In the genomic region with DNA sequence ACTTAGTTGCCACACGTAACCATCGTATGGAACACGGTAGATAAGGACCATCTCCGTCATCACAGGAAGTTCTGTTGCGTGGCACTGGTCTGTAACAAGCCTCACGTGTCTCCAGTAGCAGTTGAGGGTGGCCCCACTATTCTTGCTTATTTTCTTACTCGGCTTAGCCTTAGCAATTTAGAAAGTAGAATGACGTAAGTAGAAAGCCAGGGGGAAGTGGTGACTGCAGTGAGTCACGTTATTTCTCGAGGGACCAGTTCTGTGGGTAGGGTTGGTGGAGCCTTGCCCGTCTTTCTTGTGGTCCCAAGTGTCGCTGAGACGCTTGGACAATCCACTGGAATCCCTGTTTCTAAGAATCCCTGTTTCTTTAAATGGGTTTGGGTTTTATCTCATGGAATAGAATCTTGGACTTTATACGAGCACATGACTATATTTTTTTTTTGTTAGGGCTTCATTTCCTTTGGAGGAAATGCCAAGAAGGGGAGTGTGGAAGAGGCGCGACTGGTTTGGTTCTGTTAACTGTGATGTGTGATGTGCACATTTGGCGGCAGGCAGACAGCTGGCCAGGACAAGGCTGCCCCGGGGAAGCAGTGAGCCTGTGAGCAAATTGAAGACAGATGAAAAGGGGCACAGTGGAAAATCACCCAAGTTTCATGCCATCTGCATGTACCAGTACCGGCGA, we compare ENCODE assay signal across 8 cellular contexts.
A peak's percentile ranks its signal among the peaks of the same experiment; 100 is the strongest.
DNase-seq lines count a peak whose midpoint lies in the region; ATAC-seq and TF ChIP-seq lines count a peak whose summit lies in the region.

No MANE protein-coding gene starts in this region.

- H3K27ac ChIP-seq in CD4-positive, alpha-beta T cell (ENCODE audit: low read depth, low read length): no peak overlapping the region
- H3K27ac ChIP-seq in Karpas-422 (ENCODE audit: low read length) (peak overlapping the region; percentile 99), tibial nerve (peak overlapping the region; percentile 46 to 91 (median 70))

- peak; percentile 87 to 96 for TF ChIP-seq EP300 in tibial nerve (IDR thresholded peaks at IDR 0.05)

- H3K79me2 ChIP-seq in Karpas-422 (ENCODE audit: low read length): no peaks in the 10 kb centered on the region

- H3K4me1 ChIP-seq in Karpas-422 (ENCODE audit: low read length): peaks cover 78% of the 10 kb centered on the region
- peaks cover 0 to 56% (median 38%) of the 10 kb centered on the region in 4 donors for H3K4me1 ChIP-seq in tibial nerve

- H3K27ac Mint-ChIP-seq in CD4-positive, alpha-beta T cell: peak overlapping the region; percentile 84
- peak overlapping the region; percentile 96 for H3K27ac Mint-ChIP-seq in activated CD8-positive, alpha-beta T cell treated with anti-CD3 and anti-CD28 coated beads for 36 hours
- H3K27ac Mint-ChIP-seq in effector memory CD8-positive, alpha-beta T cell: peak overlapping the region; percentile 94 to 95
- peak overlapping the region; percentile 94 for H3K27ac Mint-ChIP-seq in osteocyte (ENCODE audit: unreplicated experiment)

- H3K4me1 Mint-ChIP-seq in CD4-positive, alpha-beta T cell (ENCODE audit: low read depth): peaks cover 36% of the 10 kb centered on the region
- H3K4me1 Mint-ChIP-seq in activated CD8-positive, alpha-beta T cell treated with anti-CD3 and anti-CD28 coated beads for 36 hours (ENCODE audit: low read depth): peaks cover 47% of the 10 kb centered on the region
- H3K4me1 Mint-ChIP-seq in effector memory CD8-positive, alpha-beta T cell (ENCODE audit: low read depth in 2 of 2): peaks cover 15 to 22% of the 10 kb centered on the region in 2 donors
- peaks cover 78% of the 10 kb centered on the region for H3K4me1 Mint-ChIP-seq in osteocyte (ENCODE audit: unreplicated experiment)

- no peaks in the 10 kb centered on the region for H4K20me1 ChIP-seq in Karpas-422 (ENCODE audit: insufficient read depth, low read depth, low read length)

- no peak for TF ChIP-seq CTCF in CD4-positive, alpha-beta T cell (IDR thresholded peaks at IDR 0.05)
- TF ChIP-seq CTCF in activated CD8-positive, alpha-beta T cell treated with anti-CD3 and anti-CD28 coated beads for 36 hours (IDR thresholded peaks at IDR 0.05): no peak
- TF ChIP-seq CTCF in osteocyte (IDR thresholded peaks at IDR 0.05) (no peak), tibial nerve (IDR thresholded peaks at IDR 0.05) (no peak)

- no peaks in the 10 kb centered on the region for H3K27me3 Mint-ChIP-seq in CD4-positive, alpha-beta T cell
- H3K27me3 Mint-ChIP-seq in activated CD8-positive, alpha-beta T cell treated with anti-CD3 and anti-CD28 coated beads for 36 hours: no peaks in the 10 kb centered on the region
- H3K27me3 Mint-ChIP-seq in effector memory CD8-positive, alpha-beta T cell: no peaks in the 10 kb centered on the region
- no peaks in the 10 kb centered on the region for H3K27me3 Mint-ChIP-seq in osteocyte (ENCODE audit: unreplicated experiment)

- H3K4me2 ChIP-seq in Karpas-422 (ENCODE audit: low read depth, low read length, poor library complexity, severe bottlenecking): peak overlapping the region; percentile 53

- H3K9me3 ChIP-seq in CD4-positive, alpha-beta T cell (ENCODE audit: control insufficient read depth, low read length): no peaks in the 10 kb centered on the region
- H3K9me3 ChIP-seq in Karpas-422 (ENCODE audit: low read length) (no peaks in the 10 kb centered on the region), tibial nerve (no peaks in the 10 kb centered on the region)

- H3K9me3 Mint-ChIP-seq in CD4-positive, alpha-beta T cell: no peaks in the 10 kb centered on the region
- peaks cover 11% of the 10 kb centered on the region for H3K9me3 Mint-ChIP-seq in activated CD8-positive, alpha-beta T cell treated with anti-CD3 and anti-CD28 coated beads for 36 hours
- no peaks in the 10 kb centered on the region for H3K9me3 Mint-ChIP-seq in effector memory CD8-positive, alpha-beta T cell
- no peaks in the 10 kb centered on the region for H3K9me3 Mint-ChIP-seq in osteocyte (ENCODE audit: unreplicated experiment)

- CTCF ChIA-PET in CD4-positive, alpha-beta T cell (lab: Charles Lee): no interaction called here
- CTCF ChIA-PET in activated CD8-positive, alpha-beta T cell treated with anti-CD3 and anti-CD28 coated beads for 36 hours (lab: Charles Lee): interaction anchor here (0.5 to 1.0 kb wide), 2 partner anchors 37 to 889 kb away, joined by 3 to 5 read pairs; no protein-coding TSS in a partner anchor

- POLR2A ChIA-PET in CD4-positive, alpha-beta T cell (lab: Charles Lee): interaction anchor here (0.7 kb wide), 1 partner anchor 257 kb away, joined by 3 read pairs; no protein-coding TSS in a partner anchor
- POLR2A ChIA-PET in activated CD8-positive, alpha-beta T cell treated with anti-CD3 and anti-CD28 coated beads for 36 hours (lab: Charles Lee): no interaction called here

- peak; percentile 26 to 80 (median 48) for DNase-seq in CD4-positive, alpha-beta T cell
- peak; percentile 97 for DNase-seq in Karpas-422
- peak; percentile 92 for DNase-seq in activated CD8-positive, alpha-beta T cell treated with anti-CD3 and anti-CD28 coated beads for 36 hours
- DNase-seq in effector memory CD8-positive, alpha-beta T cell: peak; percentile 69 to 72 (median 71)
- no peak for DNase-seq in osteocyte (ENCODE audit: extremely low spot score, unreplicated experiment)
- peak; percentile 47 to 76 for DNase-seq in tibial nerve (ENCODE audit: low spot score in 2 of 2)
- no peak for DNase-seq in NCI-H1436 treated with DMSO at 0.1 percent for 48 hours (lab: John Stamatoyannopoulos, UW)

- no peaks in the 10 kb centered on the region for H3K27me3 ChIP-seq in CD4-positive, alpha-beta T cell (ENCODE audit: control insufficient read depth, insufficient read depth, low read length)
- H3K27me3 ChIP-seq in Karpas-422 (ENCODE audit: low read length): no peaks in the 10 kb centered on the region
- H3K27me3 ChIP-seq in tibial nerve: no peaks in the 10 kb centered on the region

- 0 out of 2 replicates have a peak overlapping the region, but pooled peaks have one; percentile 12 for H2AFZ ChIP-seq in Karpas-422 (ENCODE audit: low read length)

- intact Hi-C loops in CD4-positive, alpha-beta T cell (cut with DNase I, micrococcal nuclease): loop anchor here (1.0 to 10.0 kb wide), 4 partner anchors 99 to 297 kb away; a partner anchor contains a TSS
- intact Hi-C loops in activated CD8-positive, alpha-beta T cell treated with anti-CD3 and anti-CD28 coated beads for 36 hours (cut with micrococcal nuclease): loop anchor here (10.0 kb wide), 1 partner anchor 97 kb away; a partner anchor contains a TSS

- TF ChIP-seq POLR2A in tibial nerve (IDR thresholded peaks at IDR 0.05): no peak

- ATAC-seq in CD4-positive, alpha-beta T cell (ENCODE audit: poor library complexity): peak; percentile 88
- ATAC-seq in GM21526 (IDR thresholded peaks at IDR 0.05; ENCODE audit: low FRiP score, unreplicated experiment): peak; percentile 80
- peak; percentile 89 for ATAC-seq in activated CD8-positive, alpha-beta T cell treated with anti-CD3 and anti-CD28 coated beads for 36 hours
- peak; percentile 90 for ATAC-seq in effector memory CD8-positive, alpha-beta T cell (replicated peaks)

- no peaks in the 10 kb centered on the region for H3K9me2 ChIP-seq in Karpas-422 (replicated peaks; ENCODE audit: insufficient read depth, low read length)

- no peaks in the 10 kb centered on the region for H3K36me3 Mint-ChIP-seq in CD4-positive, alpha-beta T cell (ENCODE audit: low read depth)
- peaks cover 18% of the 10 kb centered on the region for H3K36me3 Mint-ChIP-seq in activated CD8-positive, alpha-beta T cell treated with anti-CD3 and anti-CD28 coated beads for 36 hours (ENCODE audit: low read depth)
- peaks cover 10% of the 10 kb centered on the region for H3K36me3 Mint-ChIP-seq in effector memory CD8-positive, alpha-beta T cell (ENCODE audit: insufficient read depth)
- H3K36me3 Mint-ChIP-seq in osteocyte (ENCODE audit: unreplicated experiment): peaks cover 18% of the 10 kb centered on the region

- H3K4me3 ChIP-seq in Karpas-422 (ENCODE audit: low read length) (peak overlapping the region; percentile 36), tibial nerve (no peak overlapping the region)

- H3K4me3 Mint-ChIP-seq in CD4-positive, alpha-beta T cell: peak overlapping the region; percentile 57
- H3K4me3 Mint-ChIP-seq in activated CD8-positive, alpha-beta T cell treated with anti-CD3 and anti-CD28 coated beads for 36 hours: peak overlapping the region; percentile 26
- H3K4me3 Mint-ChIP-seq in effector memory CD8-positive, alpha-beta T cell: peak overlapping the region; percentile 65 to 67
- peak overlapping the region; percentile 51 for H3K4me3 Mint-ChIP-seq in osteocyte (ENCODE audit: unreplicated experiment)

- H3K9ac ChIP-seq in Karpas-422 (ENCODE audit: low read length): peak overlapping the region; percentile 51

- no peaks in the 10 kb centered on the region for H3K36me3 ChIP-seq in Karpas-422 (ENCODE audit: insufficient read depth, low read length)
- peaks cover 0 to 16% (median 0%) of the 10 kb centered on the region in 3 donors for H3K36me3 ChIP-seq in tibial nerve

- WGBS in tibial nerve, 2 donors: 72% methylated on average over 20 of the region's 20 CpGs

Comparison
In these comparisons a context has a peak if more than half of its experiments do, and no peak if none do; other contexts are left out.
1. DNase-seq: peak in CD4-positive, alpha-beta T cell (10 of 10), Karpas-422 (single experiment), activated CD8-positive, alpha-beta T cell treated with anti-CD3 and anti-CD28 coated beads for 36 hours (single experiment), effector memory CD8-positive, alpha-beta T cell (3 of 3) and tibial nerve (2 of 2); none in osteocyte (single experiment) and NCI-H1436 treated with DMSO at 0.1 percent for 48 hours (single experiment).
2. Peak in every context shown above with its lines, with median percentiles within 50 percentile points of each other: ATAC-seq, H3K27ac Mint-ChIP-seq and H3K4me3 Mint-ChIP-seq.